In the genomic region with DNA sequence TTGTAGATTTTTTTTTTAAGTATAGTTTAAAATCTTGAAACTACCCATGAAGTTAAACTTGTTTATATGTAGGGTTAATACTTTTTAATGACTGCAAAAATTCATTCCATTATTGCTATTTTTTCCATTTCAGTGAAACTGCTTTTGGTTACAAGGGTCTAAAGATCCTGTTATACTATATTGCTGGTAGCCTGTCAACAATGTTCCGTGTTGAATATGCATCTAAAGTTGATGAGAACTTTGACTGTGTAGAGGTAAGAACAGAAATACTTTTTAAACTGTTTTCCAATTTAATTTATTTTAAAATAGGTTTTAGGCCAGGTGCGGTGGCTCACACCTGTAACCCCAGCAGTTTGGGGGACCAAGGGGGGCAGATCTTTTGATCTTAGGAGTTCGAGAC, we compare ENCODE assay signal across 32 cellular contexts. TPM values are rescaled to one million over a fixed set of nuclear protein-coding genes. Genes with fewer than 3 reads are reported as not detected.
A peak's percentile ranks its signal among the peaks of the same experiment; 100 is the strongest.
DNase-seq lines count a peak whose midpoint lies in the region; ATAC-seq and TF ChIP-seq lines count a peak whose summit lies in the region.
"Had no signal": no experiment of that assay in that cellular context is flagged by ENCODE, and none has a peak within 500 bp of the region (broad histone marks: within the 10 kb centered on the region; RNA-seq: fewer than 3 reads in every experiment).

No MANE protein-coding gene starts in this region.

- POLR2A ChIA-PET in RWPE1 (lab: Yijun Ruan, JAX; ENCODE audit: low non-redundant PET): no interaction called here
- POLR2A ChIA-PET in naive thymus-derived CD4-positive, alpha-beta T cell (lab: Charles Lee): interaction anchor here (0.5 kb wide), 1 partner anchor 10 kb away, joined by 3 read pairs; no protein-coding TSS in a partner anchor

- H3K27me3 Mint-ChIP-seq in naive thymus-derived CD4-positive, alpha-beta T cell: no peaks in the 10 kb centered on the region
- H3K27me3 Mint-ChIP-seq: B cell; CD4-positive, alpha-beta memory T cell; CD4-positive, alpha-beta T cell; CD4-positive, CD25-positive, alpha-beta regulatory T cell; CD8-positive, alpha-beta memory T cell had no signal

- CTCF ChIA-PET in RWPE1 (lab: Yijun Ruan, JAX): no interaction called here
- CTCF ChIA-PET in naive thymus-derived CD4-positive, alpha-beta T cell (lab: Charles Lee): no interaction called here

- intact Hi-C loops in naive thymus-derived CD4-positive, alpha-beta T cell (cut with micrococcal nuclease): no loop called here
- intact Hi-C loops in psoas muscle (cut with DNase I): no loop called here

- peak; percentile 67 for ATAC-seq in naive thymus-derived CD4-positive, alpha-beta T cell
- ATAC-seq in psoas muscle (no peak), HG03045 (IDR thresholded peaks at IDR 0.05; ENCODE audit: unreplicated experiment) (no peak)
- ATAC-seq: A549; CD8-positive, alpha-beta T cell had no signal

- H3K4me3 ChIP-seq in naive thymus-derived CD4-positive, alpha-beta T cell (ENCODE audit: low read length): no peak overlapping the region
- no peak overlapping the region for H3K4me3 ChIP-seq in psoas muscle
- H3K4me3 ChIP-seq: A549; BLaER1; BLaER1 treated with 17β-estradiol and CSF1 and Interleukin-3, amounts not matched to agents 10 nM and 100 nM had no signal

- no peaks in the 10 kb centered on the region for H3K9me3 ChIP-seq in naive thymus-derived CD4-positive, alpha-beta T cell (ENCODE audit: control insufficient read depth in 2 of 3, low read length in 3 of 3)
- H3K9me3 ChIP-seq in psoas muscle: no peaks in the 10 kb centered on the region
- H3K9me3 ChIP-seq: A549; BE2C; BLaER1; BLaER1 treated with 17β-estradiol and CSF1 and Interleukin-3, amounts not matched to agents 10 nM and 100 nM; Caco-2 had no signal

- no peak for TF ChIP-seq CTCF in RWPE1 (conservative IDR thresholded peaks at IDR 0.05; ENCODE audit: low read depth)
- no peak for TF ChIP-seq CTCF in psoas muscle (IDR thresholded peaks at IDR 0.05)

- H3K4me3 Mint-ChIP-seq in naive thymus-derived CD4-positive, alpha-beta T cell: no peak overlapping the region
- H3K4me3 Mint-ChIP-seq: B cell; CD14-positive monocyte; CD4-positive, alpha-beta memory T cell; CD4-positive, alpha-beta T cell; CD4-positive, CD25-positive, alpha-beta regulatory T cell; CD8-positive, alpha-beta memory T cell; CD8-positive, alpha-beta T cell had no signal

- peaks cover 0 to 10% (median 0%) of the 10 kb centered on the region in 3 experiments for H3K36me3 ChIP-seq in naive thymus-derived CD4-positive, alpha-beta T cell (ENCODE audit: control insufficient read depth in 2 of 3, insufficient read depth in 3 of 3, low read length in 3 of 3)
- H3K36me3 ChIP-seq in psoas muscle (ENCODE audit: insufficient read depth in 1 of 2, low read depth in 1 of 2): peaks cover 2 to 8% of the 10 kb centered on the region in 2 donors
- H3K36me3 ChIP-seq: BE2C had no signal

- H3K4me1 Mint-ChIP-seq in naive thymus-derived CD4-positive, alpha-beta T cell: peaks cover 14 to 23% (median 19%) of the 10 kb centered on the region in 7 donors

- H3K27ac ChIP-seq in RWPE1 (0 out of 2 replicates have a peak overlapping the region, but pooled peaks have one; percentile 26), psoas muscle (peak overlapping the region; percentile 63)
- no peak overlapping the region for H3K27ac ChIP-seq in naive thymus-derived CD4-positive, alpha-beta T cell (ENCODE audit: low read depth, low read length)
- H3K27ac ChIP-seq: 22Rv1; A549; BLaER1; BLaER1 treated with 17β-estradiol and CSF1 and Interleukin-3, amounts not matched to agents 10 nM and 100 nM; C4-2B had no signal

- H3K36me3 Mint-ChIP-seq in naive thymus-derived CD4-positive, alpha-beta T cell: peaks cover 5 to 43% (median 22%) of the 10 kb centered on the region in 5 donors

- peaks cover 6 to 8% of the 10 kb centered on the region in 2 donors for H3K4me1 ChIP-seq in naive thymus-derived CD4-positive, alpha-beta T cell (ENCODE audit: control insufficient read depth in 2 of 2, insufficient read depth in 2 of 2, low read length in 2 of 2)
- peaks cover 33% of the 10 kb centered on the region for H3K4me1 ChIP-seq in psoas muscle
- H3K4me1 ChIP-seq: BE2C, BLaER1, Caco-2 had no signal

- H3K27ac Mint-ChIP-seq in naive thymus-derived CD4-positive, alpha-beta T cell: no peak overlapping the region
- H3K27ac Mint-ChIP-seq: B cell; CD4-positive, alpha-beta T cell; CD4-positive, CD25-positive, alpha-beta regulatory T cell; CD8-positive, alpha-beta T cell had no signal

- no peaks in the 10 kb centered on the region for H3K27me3 ChIP-seq in naive thymus-derived CD4-positive, alpha-beta T cell (ENCODE audit: control insufficient read depth in 2 of 2, insufficient read depth in 2 of 2, low read length in 2 of 2)
- no peaks in the 10 kb centered on the region for H3K27me3 ChIP-seq in psoas muscle (ENCODE audit: insufficient read depth in 3 of 3, low read length in 2 of 3)
- H3K27me3 ChIP-seq: BE2C; BLaER1; BLaER1 treated with 17β-estradiol and CSF1 and Interleukin-3, amounts not matched to agents 10 nM and 100 nM had no signal

- WGBS in psoas muscle, 3 donors: 88 to 96% (median 88%) methylated on average over 3 of the region's 3 CpGs

- DNase-seq in RWPE1 (ENCODE audit: low spot score) (no peak), psoas muscle (no peak), NCI-H2107 (lab: John Stamatoyannopoulos, UW) (no peak), NCI-H2227 (lab: John Stamatoyannopoulos, UW; ENCODE audit: unreplicated experiment) (no peak)
- DNase-seq in naive thymus-derived CD4-positive, alpha-beta T cell: no peak
- DNase-seq: 8988T; ACHN; AML-193; BE2C; C1 segment of cervical spinal cord; Caco-2; Calu3; CD4-positive, alpha-beta memory T cell; CD4-positive, alpha-beta T cell; CD4-positive, CD25-positive, alpha-beta regulatory T cell; CD8-positive, alpha-beta memory T cell; CD8-positive, alpha-beta T cell; COR-L47; DMS 273 treated with DMSO at 0.1 percent for 48 hours; DMS153; DMS53; DMS79; DMS79 treated with DMSO at 0.1 percent for 48 hours; DND-41 had no signal

- H3K9me3 Mint-ChIP-seq in naive thymus-derived CD4-positive, alpha-beta T cell: peaks cover 0 to 2% (median 0%) of the 10 kb centered on the region in 11 donors
- H3K9me3 Mint-ChIP-seq: CD4-positive, alpha-beta memory T cell; CD4-positive, alpha-beta T cell; CD4-positive, CD25-positive, alpha-beta regulatory T cell; CD8-positive, alpha-beta memory T cell; CD8-positive, alpha-beta T cell had no signal

RNA-seq across cellular contexts. Expression of a gene that starts 30.5 kb away (rescaled TPM):
- total RNA-seq in naive thymus-derived CD4-positive, alpha-beta T cell: 10 to 100 TPM; 22.1 to 55.4 (median 26.4) TPM
- 10 to 100 TPM; 71.9 to 74.1 TPM for polyA plus RNA-seq in naive thymus-derived CD4-positive, alpha-beta T cell
- 10 to 100 TPM; 31.8 to 66.5 (median 44.5) TPM for total RNA-seq in psoas muscle
- 10 to 100 TPM; 54.7 to 94.6 (median 60.9) TPM for polyA plus RNA-seq in psoas muscle

RNA-seq across cellular contexts. Expression of a gene that starts 47.0 kb away (rescaled TPM):
- 10 to 100 TPM in 3 of 5 experiments, 1 to 10 TPM in 2; 5.3 to 12.2 (median 11.6) TPM for total RNA-seq in naive thymus-derived CD4-positive, alpha-beta T cell
- polyA plus RNA-seq in naive thymus-derived CD4-positive, alpha-beta T cell: 1 to 10 TPM; 3.3 to 4.0 TPM
- total RNA-seq in psoas muscle: 10 to 100 TPM in 2 of 4 donors, 1 to 10 TPM in 2; 8.0 to 10.1 (median 10.0) TPM
- polyA plus RNA-seq in psoas muscle: 10 to 100 TPM in 1 of 3 donors, 1 to 10 TPM in 2; 6.3 to 12.4 (median 8.5) TPM

RNA-seq across cellular contexts. Expression of a gene that starts 58.7 kb away (rescaled TPM):
- 10 to 100 TPM; 12.7 to 33.6 (median 14.0) TPM for total RNA-seq in naive thymus-derived CD4-positive, alpha-beta T cell
- polyA plus RNA-seq in naive thymus-derived CD4-positive, alpha-beta T cell: 10 to 100 TPM; 11.9 to 16.4 TPM
- 10 to 100 TPM; 59.9 to 83.6 (median 70.3) TPM for total RNA-seq in psoas muscle
- polyA plus RNA-seq in psoas muscle: 10 to 100 TPM; 19.1 to 66.5 (median 46.3) TPM
